Comparison of ENCODE assay signal across 12 cellular contexts in genomic region chr6:69812746-69813427, GRCh38. TPM values are rescaled to one million over a fixed set of nuclear protein-coding genes. Genes with fewer than 3 reads are reported as not detected.
DNase-seq lines count a peak whose midpoint lies in the region; ATAC-seq and TF ChIP-seq lines count a peak whose summit lies in the region.
"Had no signal": no experiment of that assay in that cellular context is flagged by ENCODE, and none has a peak within 500 bp of the region (broad histone marks: within the 10 kb centered on the region; RNA-seq: fewer than 3 reads in every experiment).

No MANE protein-coding gene starts in this region.

- DNase-seq in CD4-positive, alpha-beta memory T cell: no peak
- no peak for DNase-seq in activated CD4-positive, alpha-beta memory T cell treated with anti-CD3 and anti-CD28 coated beads, Interleukin-2, amount 10 ng/mL, durations not matched to agents 7 days and 5 days
- DNase-seq in naive thymus-derived CD8-positive, alpha-beta T cell: no peak
- no peak for DNase-seq in right lobe of liver
- no peak for DNase-seq in occipital lobe (lab: John Stamatoyannopoulos, UW)
- DNase-seq: endodermal cell, NCI-H1092 treated with DMSO at 0.1 percent for 48 hours, NCI-H510A treated with DMSO at 0.1 percent for 48 hours, right cardiac atrium, SHP77 treated with DMSO at 0.1 percent for 48 hours had no signal

- peak overlapping the region; percentile 84 to 99 (median 90) for H3K27ac Mint-ChIP-seq in CD4-positive, alpha-beta memory T cell
- peak overlapping the region; percentile 83 for H3K27ac Mint-ChIP-seq in activated CD4-positive, alpha-beta memory T cell treated with anti-CD3 and anti-CD28 coated beads, Interleukin-2, amount 10 ng/mL, durations not matched to agents 7 days and 5 days
- peak overlapping the region; percentile 79 to 96 (median 85) for H3K27ac Mint-ChIP-seq in naive thymus-derived CD8-positive, alpha-beta T cell

- no peak for TF ChIP-seq CTCF in right lobe of liver (IDR thresholded peaks at IDR 0.05)

- intact Hi-C loops in CD4-positive, alpha-beta memory T cell (cut with micrococcal nuclease): loop anchor here (10.0 kb wide), 1 partner anchor 852 kb away; the partner anchor contains the start of gene SMAP1
- intact Hi-C loops in right lobe of liver (cut with DNase I): no loop called here

- WGBS in right lobe of liver (ENCODE audit: insufficient coverage, low coverage, low lambda C conversion rate, missing lambda C conversion rate): 61% methylated on average over 4 of the region's 4 CpGs

- peak overlapping the region in 7 of 8 donors; percentile 30 to 83 (median 61) for H3K4me3 Mint-ChIP-seq in CD4-positive, alpha-beta memory T cell
- no peak overlapping the region for H3K4me3 Mint-ChIP-seq in activated CD4-positive, alpha-beta memory T cell treated with anti-CD3 and anti-CD28 coated beads, Interleukin-2, amount 10 ng/mL, durations not matched to agents 7 days and 5 days
- peak overlapping the region in 8 of 10 donors; percentile 40 to 64 (median 54) for H3K4me3 Mint-ChIP-seq in naive thymus-derived CD8-positive, alpha-beta T cell
- H3K4me3 Mint-ChIP-seq: endodermal cell had no signal

- no peaks in the 10 kb centered on the region for H3K36me3 ChIP-seq in CD4-positive, alpha-beta memory T cell (ENCODE audit: insufficient read depth, low read length)
- no peaks in the 10 kb centered on the region for H3K36me3 ChIP-seq in right lobe of liver

- peak overlapping the region; percentile 47 for H3K27ac ChIP-seq in CD4-positive, alpha-beta memory T cell (ENCODE audit: low read depth, low read length)
- no peak overlapping the region for H3K27ac ChIP-seq in right lobe of liver

- H3K27me3 Mint-ChIP-seq in CD4-positive, alpha-beta memory T cell: no peaks in the 10 kb centered on the region
- H3K27me3 Mint-ChIP-seq in activated CD4-positive, alpha-beta memory T cell treated with anti-CD3 and anti-CD28 coated beads, Interleukin-2, amount 10 ng/mL, durations not matched to agents 7 days and 5 days: no peaks in the 10 kb centered on the region
- no peaks in the 10 kb centered on the region for H3K27me3 Mint-ChIP-seq in naive thymus-derived CD8-positive, alpha-beta T cell

- peaks cover 55% of the 10 kb centered on the region for H3K4me1 ChIP-seq in CD4-positive, alpha-beta memory T cell (ENCODE audit: insufficient read depth, low read length)
- H3K4me1 ChIP-seq in right lobe of liver: peaks cover 0 to under 1% (median 0%) of the 10 kb centered on the region in 4 donors

- POLR2A ChIA-PET in CD4-positive, alpha-beta memory T cell (lab: Charles Lee; ENCODE audit: partially characterized antibody): interaction anchor here (0.6 to 6.2 kb wide), 5 partner anchors 10 to 64 kb away, joined by 3 to 92 read pairs (median 4); partner anchors contain the start of gene LMBRD1
- POLR2A ChIA-PET in activated CD4-positive, alpha-beta memory T cell treated with anti-CD3 and anti-CD28 coated beads, Interleukin-2, amount 10 ng/mL, durations not matched to agents 7 days and 5 days (lab: Charles Lee): interaction anchor here (1.0 to 7.4 kb wide), 2 partner anchors 15 to 21 kb away, joined by 3 to 87 read pairs; partner anchors contain the start of gene LMBRD1
- POLR2A ChIA-PET in naive thymus-derived CD8-positive, alpha-beta T cell (lab: Charles Lee): interaction anchor here (0.9 to 5.1 kb wide), 4 partner anchors 10 to 54 kb away, joined by 3 to 54 read pairs (median 5); partner anchors contain the start of gene LMBRD1

- no peak for TF ChIP-seq POLR2A in right lobe of liver (IDR thresholded peaks at IDR 0.05)

- ATAC-seq in GM19452 (IDR thresholded peaks at IDR 0.05; ENCODE audit: unreplicated experiment) (peak; percentile 1), right lobe of liver (no peak), HG03521 (IDR thresholded peaks at IDR 0.05; ENCODE audit: unreplicated experiment) (no peak)
- no peak for ATAC-seq in naive thymus-derived CD8-positive, alpha-beta T cell

- no peak overlapping the region for H3K4me3 ChIP-seq in CD4-positive, alpha-beta memory T cell (ENCODE audit: low read length in 2 of 2)
- H3K4me3 ChIP-seq in right lobe of liver: no peak overlapping the region

- H3K36me3 Mint-ChIP-seq in CD4-positive, alpha-beta memory T cell: no peaks in the 10 kb centered on the region
- H3K36me3 Mint-ChIP-seq in activated CD4-positive, alpha-beta memory T cell treated with anti-CD3 and anti-CD28 coated beads, Interleukin-2, amount 10 ng/mL, durations not matched to agents 7 days and 5 days (ENCODE audit: low read depth): peaks cover 14% of the 10 kb centered on the region
- H3K36me3 Mint-ChIP-seq in naive thymus-derived CD8-positive, alpha-beta T cell: peaks cover 0 to 7% (median 1%) of the 10 kb centered on the region in 3 donors

- H3K27me3 ChIP-seq in CD4-positive, alpha-beta memory T cell (ENCODE audit: insufficient read depth, low read length): no peaks in the 10 kb centered on the region
- no peaks in the 10 kb centered on the region for H3K27me3 ChIP-seq in right lobe of liver

- H3K4me1 Mint-ChIP-seq in CD4-positive, alpha-beta memory T cell: peaks cover 40 to 68% (median 55%) of the 10 kb centered on the region in 4 donors
- peaks cover 59% of the 10 kb centered on the region for H3K4me1 Mint-ChIP-seq in activated CD4-positive, alpha-beta memory T cell treated with anti-CD3 and anti-CD28 coated beads, Interleukin-2, amount 10 ng/mL, durations not matched to agents 7 days and 5 days
- H3K4me1 Mint-ChIP-seq in naive thymus-derived CD8-positive, alpha-beta T cell: peaks cover 34 to 79% (median 49%) of the 10 kb centered on the region in 4 donors

- H3K9me3 ChIP-seq in CD4-positive, alpha-beta memory T cell (ENCODE audit: control insufficient read depth in 1 of 2, low read length in 2 of 2): no peaks in the 10 kb centered on the region
- no peaks in the 10 kb centered on the region for H3K9me3 ChIP-seq in right lobe of liver

- no peaks in the 10 kb centered on the region for H3K9me3 Mint-ChIP-seq in CD4-positive, alpha-beta memory T cell
- H3K9me3 Mint-ChIP-seq in activated CD4-positive, alpha-beta memory T cell treated with anti-CD3 and anti-CD28 coated beads, Interleukin-2, amount 10 ng/mL, durations not matched to agents 7 days and 5 days: peaks cover 2% of the 10 kb centered on the region
- no peaks in the 10 kb centered on the region for H3K9me3 Mint-ChIP-seq in naive thymus-derived CD8-positive, alpha-beta T cell
- H3K9me3 Mint-ChIP-seq: endodermal cell had no signal

- CTCF ChIA-PET in CD4-positive, alpha-beta memory T cell (lab: Charles Lee; ENCODE audit: partially characterized antibody): interaction anchor here (1.4 to 6.5 kb wide), 5 partner anchors 8 to 53 kb away, joined by 3 to 93 read pairs (median 5); partner anchors contain the start of gene LMBRD1
- CTCF ChIA-PET in activated CD4-positive, alpha-beta memory T cell treated with anti-CD3 and anti-CD28 coated beads, Interleukin-2, amount 10 ng/mL, durations not matched to agents 7 days and 5 days (lab: Charles Lee): interaction anchor here (2.0 to 6.4 kb wide), 2 partner anchors 8 to 16 kb away, joined by 6 to 102 read pairs; partner anchors contain the start of gene LMBRD1

RNA-seq across cellular contexts. Expression of gene LMBRD1, which starts 16.1 kb away (rescaled TPM):
- total RNA-seq in CD4-positive, alpha-beta memory T cell: 10 to 100 TPM; 53.8 to 55.7 TPM
- 10 to 100 TPM; 54.7 to 61.5 TPM for polyA plus RNA-seq in CD4-positive, alpha-beta memory T cell
- total RNA-seq in activated CD4-positive, alpha-beta memory T cell treated with anti-CD3 and anti-CD28 coated beads, Interleukin-2, amount 10 ng/mL, durations not matched to agents 7 days and 5 days: 10 to 100 TPM; 30.0 to 30.7 TPM
- 10 to 100 TPM; 45.0 to 48.1 TPM for total RNA-seq in naive thymus-derived CD8-positive, alpha-beta T cell
- polyA plus RNA-seq in naive thymus-derived CD8-positive, alpha-beta T cell: 10 to 100 TPM; 29.7 to 38.0 (median 35.6) TPM
- total RNA-seq in right lobe of liver: 10 to 100 TPM; 37.9 to 57.7 (median 50.2) TPM
- 88.6 TPM for total RNA-seq in occipital lobe

RNA-seq across cellular contexts. Expression of gene COL19A1, which starts 53.5 kb away (rescaled TPM):
- not detected for total RNA-seq in CD4-positive, alpha-beta memory T cell
- polyA plus RNA-seq in CD4-positive, alpha-beta memory T cell: under 1 TPM in 1 of 2 donors, not detected in 1; 0.02 TPM
- under 1 TPM; 0.03 TPM for total RNA-seq in activated CD4-positive, alpha-beta memory T cell treated with anti-CD3 and anti-CD28 coated beads, Interleukin-2, amount 10 ng/mL, durations not matched to agents 7 days and 5 days
- total RNA-seq in naive thymus-derived CD8-positive, alpha-beta T cell: 1 to 10 TPM; 1.8 to 2.1 TPM
- polyA plus RNA-seq in naive thymus-derived CD8-positive, alpha-beta T cell: under 1 TPM in 2 of 3 donors, not detected in 1; 0.02 to 0.05 TPM
- under 1 TPM in 4 of 6 experiments, not detected in 2; 0.18 to 0.39 (median 0.27) TPM for total RNA-seq in right lobe of liver
- total RNA-seq in occipital lobe: 5.9 TPM
